Comparison of ENCODE assay signal across 8 cellular contexts in genomic region chr19:37594982-37595382, GRCh38. TPM values are rescaled to one million over a fixed set of nuclear protein-coding genes. Genes with fewer than 3 reads are reported as not detected.
DNase-seq lines count a peak whose midpoint lies in the region; ATAC-seq and TF ChIP-seq lines count a peak whose summit lies in the region.

No MANE protein-coding gene starts in this region.

- TF ChIP-seq POLR2A in adrenal gland (IDR thresholded peaks at IDR 0.05), result no peak

- intact Hi-C loops in adrenal gland (cut with DNase I), result no loop called here

- TF ChIP-seq CTCF in adrenal gland (IDR thresholded peaks at IDR 0.05), result no peak

- H3K4me2 ChIP-seq in skeletal muscle satellite cell (ENCODE audit: low read length), result peak overlapping the region; percentile 95

- in situ Hi-C loops in KBM-7 (cut with MboI; ENCODE audit: low pct_unique_long_range_greater_than_20kb, low sequenced_read_pairs), result no loop called here

- H3K9ac ChIP-seq in skeletal muscle satellite cell (ENCODE audit: low read depth, low read length), result peak overlapping the region; percentile 82

- H3K27me3 ChIP-seq in SJSA1 (replicated peaks) (no peaks in the 10 kb centered on the region), adrenal gland (no peaks in the 10 kb centered on the region), skeletal muscle satellite cell (ENCODE audit: control insufficient read depth, insufficient read depth, low read length) (no peaks in the 10 kb centered on the region)

- H3K36me3 ChIP-seq in SJSA1, result no peaks in the 10 kb centered on the region
- H3K36me3 ChIP-seq in adrenal gland (replicated peaks in 1 of 2), result peaks cover 0 to 5% of the 10 kb centered on the region in 2 donors
- H3K36me3 ChIP-seq in skeletal muscle satellite cell (ENCODE audit: insufficient read depth, low read length), result no peaks in the 10 kb centered on the region

- DNase-seq in SJSA1 (ENCODE audit: low read depth in 1 of 2, low spot score in 2 of 2), result peak in 1 of 2 experiments; percentile 21
- peak; percentile 78 to 94 (median 83) for DNase-seq in adrenal gland
- peak in 42 of 51 donors; percentile 8 to 90 (median 64) for DNase-seq in hypothalamus (lab: John Stamatoyannopoulos, UW)
- no peak for DNase-seq in NCI-H1694 treated with DMSO at 0.1 percent for 48 hours (lab: John Stamatoyannopoulos, UW)
- no peak for DNase-seq in KBM-7

- ATAC-seq in GM18858 (IDR thresholded peaks at IDR 0.05; ENCODE audit: unreplicated experiment) (peak; percentile 18), HG03039 (IDR thresholded peaks at IDR 0.05; ENCODE audit: unreplicated experiment) (peak; percentile 25)

- 0 to 1% (median 1%) methylated on average over 9 to 20 of the region's 20 CpGs for WGBS in adrenal gland, 4 donors

- H3K4me3 ChIP-seq in SJSA1 (peak overlapping the region; percentile 44), adrenal gland (peak overlapping the region; percentile 35 to 93 (median 78)), skeletal muscle satellite cell (ENCODE audit: low read length) (peak overlapping the region; percentile 90)

- 0 out of 2 replicates have a peak, but pooled peaks cover 12% of the 10 kb centered on the region for H3K9me3 ChIP-seq in SJSA1 (replicated peaks)
- peaks cover 0 to 6% (median 0%) of the 10 kb centered on the region in 3 donors for H3K9me3 ChIP-seq in adrenal gland (replicated peaks in 1 of 3)
- no peaks in the 10 kb centered on the region for H3K9me3 ChIP-seq in skeletal muscle satellite cell (replicated peaks; ENCODE audit: low read length)

- H3K4me1 ChIP-seq in SJSA1 (replicated peaks) (no peaks in the 10 kb centered on the region), adrenal gland (replicated peaks in 1 of 2) (peaks cover 3 to 17% of the 10 kb centered on the region in 2 donors), skeletal muscle satellite cell (ENCODE audit: control insufficient read depth, insufficient read depth, low read length) (peaks cover 10% of the 10 kb centered on the region)

- H3K27ac ChIP-seq in SJSA1 (no peak overlapping the region), adrenal gland (peak overlapping the region; percentile 91 to 98 (median 94))

RNA-seq across cellular contexts. Expression of gene ZNF540, which starts 0.3 kb away (rescaled TPM):
- total RNA-seq in SJSA1 (2014; rRNA removed; shearing (Covaris generic)), result 0.16 TPM in 1 of 2 replicates, not detected in the other
- total RNA-seq in adrenal gland, result 1 to 10 TPM; 2.3 to 7.2 (median 5.3) TPM
- polyA plus RNA-seq in adrenal gland, result 10 to 100 TPM in 1 of 3 donors, 1 to 10 TPM in 2; 5.5 to 19.2 (median 5.8) TPM
- 0.22 and 0.25 TPM in 2 replicates for total RNA-seq in skeletal muscle satellite cell (2012; rRNA removed)

RNA-seq across cellular contexts. Expression of gene ZNF571, which starts 0.4 kb away (rescaled TPM):
- total RNA-seq in SJSA1 (2014; rRNA removed; shearing (Covaris generic)), result 0.63 TPM in 1 of 2 replicates, not detected in the other
- total RNA-seq in adrenal gland, result 10 to 100 TPM in 1 of 8 donors, 1 to 10 TPM in 7; 1.9 to 11.4 (median 6.1) TPM
- 1 to 10 TPM; 5.6 to 8.8 (median 6.2) TPM for polyA plus RNA-seq in adrenal gland
- 1.1 and 1.3 TPM in 2 replicates for total RNA-seq in skeletal muscle satellite cell (2012; rRNA removed)

Comparison
In these comparisons a context has a peak if more than half of its experiments do, and no peak if none do; other contexts are left out.
1. DNase-seq: peak in adrenal gland (7 of 7) and hypothalamus (42 of 51); none in NCI-H1694 treated with DMSO at 0.1 percent for 48 hours (single experiment) and KBM-7 (single experiment).
2. Peak in every context shown above with its lines, with median percentiles within 50 percentile points of each other: H3K4me3 ChIP-seq.